ENCODE assay signal across 8 cellular contexts in genomic region chr2:96815326-96816126, GRCh38. TPM values are rescaled to one million over a fixed set of nuclear protein-coding genes. Genes with fewer than 3 reads are reported as not detected.
DNase-seq lines count a peak whose midpoint lies in the region; ATAC-seq and TF ChIP-seq lines count a peak whose summit lies in the region.

No MANE protein-coding gene starts in this region.

- peak overlapping the region; percentile 52 for H3K9ac ChIP-seq in rectal smooth muscle tissue (ENCODE audit: low read length)

- H3K36me3 ChIP-seq in rectal smooth muscle tissue (ENCODE audit: control insufficient read depth, insufficient read depth, low read length) = peaks cover under 1% of the 10 kb centered on the region

- H3K4me1 Mint-ChIP-seq in activated T-cell treated with anti-CD3 and anti-CD28 coated beads, Interleukin-2, amount 50 U/mL, for 72 hours (ENCODE audit: low read depth) = peaks cover 53% of the 10 kb centered on the region
- peaks cover 46% of the 10 kb centered on the region for H3K4me1 Mint-ChIP-seq in glutamatergic neuron (ENCODE audit: low read depth, unreplicated experiment)

- peaks cover 25% of the 10 kb centered on the region for H3K4me1 ChIP-seq in rectal smooth muscle tissue (ENCODE audit: control insufficient read depth, insufficient read depth, low read length)

- H3K4me3 Mint-ChIP-seq in activated T-cell treated with anti-CD3 and anti-CD28 coated beads, Interleukin-2, amount 50 U/mL, for 72 hours = peak overlapping the region; percentile 90 to 91
- H3K4me3 Mint-ChIP-seq in glutamatergic neuron (ENCODE audit: unreplicated experiment) = peak overlapping the region; percentile 89

- peaks cover 4 to 7% of the 10 kb centered on the region in 2 donors for H3K36me3 Mint-ChIP-seq in activated T-cell treated with anti-CD3 and anti-CD28 coated beads, Interleukin-2, amount 50 U/mL, for 72 hours (ENCODE audit: insufficient read depth in 2 of 2)
- H3K36me3 Mint-ChIP-seq in glutamatergic neuron (ENCODE audit: unreplicated experiment) = no peaks in the 10 kb centered on the region

- DNase-seq in DMS 273 (lab: John Stamatoyannopoulos, UW; ENCODE audit: unreplicated experiment) = peak; percentile 67
- DNase-seq in DMS 273 treated with DMSO at 0.1 percent for 48 hours (lab: John Stamatoyannopoulos, UW) = no peak
- peak; percentile 72 for DNase-seq in GM20000 (ENCODE audit: low spot score)
- no peak for DNase-seq in LNCaP clone FGC (ENCODE audit: low read depth)
- peak; percentile 30 to 42 for DNase-seq in activated T-cell treated with anti-CD3 and anti-CD28 coated beads, Interleukin-2, amount 50 U/mL, for 72 hours
- DNase-seq in glutamatergic neuron = no peak

- peak overlapping the region; percentile 31 for H3K27ac Mint-ChIP-seq in activated T-cell treated with anti-CD3 and anti-CD28 coated beads, Interleukin-2, amount 50 U/mL, for 72 hours
- peak overlapping the region; percentile 41 for H3K27ac Mint-ChIP-seq in glutamatergic neuron (ENCODE audit: unreplicated experiment)

- peak overlapping the region; percentile 58 for H3K4me3 ChIP-seq in LNCaP clone FGC (ENCODE audit: low read depth, low read length)
- peak overlapping the region; percentile 78 for H3K4me3 ChIP-seq in rectal smooth muscle tissue (ENCODE audit: low read length)

- H3K27me3 Mint-ChIP-seq in activated T-cell treated with anti-CD3 and anti-CD28 coated beads, Interleukin-2, amount 50 U/mL, for 72 hours (ENCODE audit: low read depth) = no peaks in the 10 kb centered on the region
- peaks cover 18% of the 10 kb centered on the region for H3K27me3 Mint-ChIP-seq in glutamatergic neuron (ENCODE audit: unreplicated experiment)

- H3K27me3 ChIP-seq in rectal smooth muscle tissue (ENCODE audit: control insufficient read depth, insufficient read depth, low read length) = no peaks in the 10 kb centered on the region

- H3K9me3 Mint-ChIP-seq in activated T-cell treated with anti-CD3 and anti-CD28 coated beads, Interleukin-2, amount 50 U/mL, for 72 hours = no peaks in the 10 kb centered on the region
- peaks cover 19% of the 10 kb centered on the region for H3K9me3 Mint-ChIP-seq in glutamatergic neuron (ENCODE audit: unreplicated experiment)

- ATAC-seq in activated T-cell treated with anti-CD3 and anti-CD28 coated beads, Interleukin-2, amount 50 U/mL, for 72 hours (replicated peaks in 1 of 2) = no peak
- ATAC-seq in GM19463 (IDR thresholded peaks at IDR 0.05; ENCODE audit: unreplicated experiment) = no peak

- peak overlapping the region; percentile 94 for H3K27ac ChIP-seq in rectal smooth muscle tissue (ENCODE audit: low read depth, low read length)

- TF ChIP-seq CTCF in GM20000 (IDR thresholded peaks at IDR 0.05; ENCODE audit: extremely low read depth, missing control alignments) = no peak
- TF ChIP-seq CTCF in LNCaP clone FGC (IDR thresholded peaks at IDR 0.05; ENCODE audit: control insufficient read depth, extremely low read depth, insufficient read depth) = no peak
- no peak for TF ChIP-seq CTCF in glutamatergic neuron (IDR thresholded peaks at IDR 0.05; ENCODE audit: partially characterized antibody, unreplicated experiment)

RNA-seq across cellular contexts. Expression of gene CNNM3, which starts 0.5 kb away (rescaled TPM):
- 10 to 100 TPM; 20.7 to 27.9 TPM for total RNA-seq in activated T-cell treated with anti-CD3 and anti-CD28 coated beads, Interleukin-2, amount 50 U/mL, for 72 hours
- 22.3 TPM for total RNA-seq in glutamatergic neuron (ENCODE audit: unreplicated experiment)

RNA-seq across cellular contexts. Expression of gene ANKRD23, which starts 28.3 kb away (rescaled TPM):
- total RNA-seq in activated T-cell treated with anti-CD3 and anti-CD28 coated beads, Interleukin-2, amount 50 U/mL, for 72 hours = 1 to 10 TPM; 4.4 to 5.7 TPM
- 5.7 TPM for total RNA-seq in glutamatergic neuron (ENCODE audit: unreplicated experiment)

RNA-seq across cellular contexts. Expression of gene ANKRD39, which starts 42.3 kb away (rescaled TPM):
- total RNA-seq in activated T-cell treated with anti-CD3 and anti-CD28 coated beads, Interleukin-2, amount 50 U/mL, for 72 hours = 10 to 100 TPM; 16.5 to 17.2 TPM
- total RNA-seq in glutamatergic neuron (ENCODE audit: unreplicated experiment) = 25.7 TPM

RNA-seq across cellular contexts. Expression of gene SEMA4C, which starts 54.4 kb away (rescaled TPM):
- 10 to 100 TPM; 16.0 to 22.2 TPM for total RNA-seq in activated T-cell treated with anti-CD3 and anti-CD28 coated beads, Interleukin-2, amount 50 U/mL, for 72 hours
- total RNA-seq in glutamatergic neuron (ENCODE audit: unreplicated experiment) = 119 TPM

RNA-seq across cellular contexts. Expression of gene CNNM4, which starts 54.8 kb away (rescaled TPM):
- total RNA-seq in activated T-cell treated with anti-CD3 and anti-CD28 coated beads, Interleukin-2, amount 50 U/mL, for 72 hours = 1 to 10 TPM; 9.1 to 9.5 TPM
- 15.4 TPM for total RNA-seq in glutamatergic neuron (ENCODE audit: unreplicated experiment)

Comparison
In these comparisons a context has a peak if more than half of its experiments do, and no peak if none do; other contexts are left out.
1. DNase-seq: peak in DMS 273 (single experiment), GM20000 (single experiment) and activated T-cell treated with anti-CD3 and anti-CD28 coated beads, Interleukin-2, amount 50 U/mL, for 72 hours (2 of 2); none in DMS 273 treated with DMSO at 0.1 percent for 48 hours (single experiment), LNCaP clone FGC (single experiment) and glutamatergic neuron (single experiment).